Comparison of ENCODE assay signal across 28 cellular contexts in the genomic region with DNA sequence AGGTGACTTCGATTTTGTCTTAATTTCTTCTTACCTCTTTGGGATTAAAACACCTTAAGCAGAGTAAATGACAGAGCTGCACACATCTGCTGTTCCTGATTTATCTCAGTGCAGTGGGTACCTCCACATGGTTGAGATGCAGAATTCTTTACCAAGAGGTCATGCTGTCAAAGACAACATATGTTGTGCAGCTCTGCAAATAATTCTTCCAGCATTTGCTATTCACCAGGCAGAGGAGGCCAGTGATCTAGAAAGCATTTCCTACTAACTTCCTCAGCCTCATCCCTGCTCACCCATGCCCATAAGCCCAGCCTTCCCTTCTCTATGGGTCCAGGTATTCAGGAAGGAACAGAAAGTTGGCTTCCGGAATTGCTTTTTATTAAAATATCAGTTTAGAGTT.
"Had no signal": no experiment of that assay in that cellular context is flagged by ENCODE, and none has a peak within 500 bp of the region (broad histone marks: within the 10 kb centered on the region; RNA-seq: fewer than 3 reads in every experiment).

No MANE protein-coding gene starts in this region.

- H3K36me3 ChIP-seq: ascending aorta, breast epithelium, cardiac muscle cell, gastrocnemius medialis, heart left ventricle had no signal

- H3K27ac Mint-ChIP-seq: activated CD4-positive, alpha-beta memory T cell treated with anti-CD3 and anti-CD28 coated beads, Interleukin-2, amount 10 ng/mL, durations not matched to agents 7 days and 5 days; activated CD4-positive, alpha-beta T cell treated with anti-CD3 and anti-CD28 coated beads, Interleukin-2, amount 10 ng/mL, durations not matched to agents 7 days and 5 days; activated naive CD4-positive, alpha-beta T cell treated with anti-CD3 and anti-CD28 coated beads, Interleukin-2, amount 10 ng/mL, durations not matched to agents 7 days and 5 days; activated naive CD4-positive, alpha-beta T cell treated with anti-CD3 and anti-CD28 coated beads, Interleukin-2, amount 50 U/mL, for 72 hours; activated naive CD8-positive, alpha-beta T cell treated with anti-CD3 and anti-CD28 coated beads, Interleukin-2, amount 10 ng/mL, durations not matched to agents 7 days and 5 days; activated T-cell treated with anti-CD3 and anti-CD28 coated beads, Interleukin-2, amount 50 U/mL, for 72 hours; dendritic cell treated with granulocyte-macrophage colony-stimulating factor and Interleukin-4, amounts not matched to agents 40 ng/mL and 50 ng/mL, for 4 days; endodermal cell had no signal

- H3K4me1 ChIP-seq: breast epithelium, foreskin keratinocyte had no signal

- H3K9me3 Mint-ChIP-seq: activated CD4-positive, alpha-beta memory T cell treated with anti-CD3 and anti-CD28 coated beads, Interleukin-2, amount 10 ng/mL, durations not matched to agents 7 days and 5 days; activated CD4-positive, alpha-beta T cell treated with anti-CD3 and anti-CD28 coated beads, Interleukin-2, amount 10 ng/mL, durations not matched to agents 7 days and 5 days; activated T-cell treated with anti-CD3 and anti-CD28 coated beads, Interleukin-2, amount 50 U/mL, for 72 hours; central memory CD8-positive, alpha-beta T cell had no signal

- ATAC-seq: activated naive CD4-positive, alpha-beta T cell treated with anti-CD3 and anti-CD28 coated beads, Interleukin-2, amount 50 U/mL, for 72 hours; activated T-cell treated with anti-CD3 and anti-CD28 coated beads, Interleukin-2, amount 50 U/mL, for 72 hours; esophagus mucosa; foreskin keratinocyte; gastrocnemius medialis; heart left ventricle had no signal

- H3K27me3 ChIP-seq: ascending aorta, breast epithelium, cardiac muscle cell, dorsolateral prefrontal cortex, gastrocnemius medialis, heart left ventricle had no signal

- H3K4me3 ChIP-seq: ascending aorta, breast epithelium, cardiac muscle cell, coronary artery, dorsolateral prefrontal cortex, gastrocnemius medialis, heart left ventricle had no signal

- DNase-seq: activated CD4-positive, alpha-beta memory T cell treated with anti-CD3 and anti-CD28 coated beads, Interleukin-2, amount 10 ng/mL, durations not matched to agents 7 days and 5 days; activated CD4-positive, alpha-beta T cell treated with anti-CD3 and anti-CD28 coated beads for 1 hour; activated CD4-positive, alpha-beta T cell treated with anti-CD3 and anti-CD28 coated beads for 4 hours; activated CD4-positive, alpha-beta T cell treated with anti-CD3 and anti-CD28 coated beads, Interleukin-2, amount 10 ng/mL, durations not matched to agents 7 days and 5 days; activated CD4-positive, alpha-beta T cell treated with anti-CD3 and anti-CD28 coated beads, Interleukin-2, amount 50 U/mL, for 4 hours; activated gamma-delta T cell; activated naive CD4-positive, alpha-beta T cell; activated naive CD4-positive, alpha-beta T cell treated with anti-CD3 and anti-CD28 coated beads, Interleukin-2, amount 10 ng/mL, durations not matched to agents 7 days and 5 days; activated naive CD8-positive, alpha-beta T cell treated with anti-CD3 and anti-CD28 coated beads, Interleukin-2, amount 10 ng/mL, durations not matched to agents 7 days and 5 days; activated T-cell treated with anti-CD3 and anti-CD28 coated beads, Interleukin-2, amount 50 U/mL, for 1 hour; activated T-cell treated with anti-CD3 and anti-CD28 coated beads, Interleukin-2, amount 50 U/mL, for 72 hours; dorsolateral prefrontal cortex; effector memory CD4-positive, alpha-beta T cell; endodermal cell; foreskin keratinocyte; gastrocnemius medialis; glutamatergic neuron; heart left ventricle; T-helper 2 cell had no signal

- H3K4me1 Mint-ChIP-seq: activated CD4-positive, alpha-beta memory T cell treated with anti-CD3 and anti-CD28 coated beads, Interleukin-2, amount 10 ng/mL, durations not matched to agents 7 days and 5 days; activated CD4-positive, alpha-beta T cell treated with anti-CD3 and anti-CD28 coated beads, Interleukin-2, amount 10 ng/mL, durations not matched to agents 7 days and 5 days; activated naive CD4-positive, alpha-beta T cell treated with anti-CD3 and anti-CD28 coated beads, Interleukin-2, amount 10 ng/mL, durations not matched to agents 7 days and 5 days; activated naive CD8-positive, alpha-beta T cell treated with anti-CD3 and anti-CD28 coated beads, Interleukin-2, amount 10 ng/mL, durations not matched to agents 7 days and 5 days; central memory CD8-positive, alpha-beta T cell; endodermal cell had no signal

- H3K27me3 Mint-ChIP-seq: activated CD4-positive, alpha-beta memory T cell treated with anti-CD3 and anti-CD28 coated beads, Interleukin-2, amount 10 ng/mL, durations not matched to agents 7 days and 5 days; activated CD4-positive, alpha-beta T cell treated with anti-CD3 and anti-CD28 coated beads, Interleukin-2, amount 10 ng/mL, durations not matched to agents 7 days and 5 days; activated naive CD8-positive, alpha-beta T cell treated with anti-CD3 and anti-CD28 coated beads, Interleukin-2, amount 10 ng/mL, durations not matched to agents 7 days and 5 days; brain; dendritic cell treated with granulocyte-macrophage colony-stimulating factor and Interleukin-4, amounts not matched to agents 40 ng/mL and 50 ng/mL, for 4 days had no signal

- H3K36me3 Mint-ChIP-seq: activated naive CD4-positive, alpha-beta T cell treated with anti-CD3 and anti-CD28 coated beads, Interleukin-2, amount 10 ng/mL, durations not matched to agents 7 days and 5 days; activated naive CD4-positive, alpha-beta T cell treated with anti-CD3 and anti-CD28 coated beads, Interleukin-2, amount 50 U/mL, for 72 hours; activated naive CD8-positive, alpha-beta T cell treated with anti-CD3 and anti-CD28 coated beads, Interleukin-2, amount 10 ng/mL, durations not matched to agents 7 days and 5 days had no signal

- H3K4me3 Mint-ChIP-seq: activated CD4-positive, alpha-beta memory T cell treated with anti-CD3 and anti-CD28 coated beads, Interleukin-2, amount 10 ng/mL, durations not matched to agents 7 days and 5 days; activated CD4-positive, alpha-beta T cell treated with anti-CD3 and anti-CD28 coated beads, Interleukin-2, amount 10 ng/mL, durations not matched to agents 7 days and 5 days; activated naive CD4-positive, alpha-beta T cell treated with anti-CD3 and anti-CD28 coated beads, Interleukin-2, amount 10 ng/mL, durations not matched to agents 7 days and 5 days; activated naive CD8-positive, alpha-beta T cell treated with anti-CD3 and anti-CD28 coated beads, Interleukin-2, amount 10 ng/mL, durations not matched to agents 7 days and 5 days; activated T-cell treated with anti-CD3 and anti-CD28 coated beads, Interleukin-2, amount 50 U/mL, for 72 hours; brain; central memory CD8-positive, alpha-beta T cell; dendritic cell treated with granulocyte-macrophage colony-stimulating factor and Interleukin-4, amounts not matched to agents 40 ng/mL and 50 ng/mL, for 4 days; endodermal cell had no signal

- H3K27ac ChIP-seq: ascending aorta, cardiac muscle cell, coronary artery, foreskin keratinocyte, gastrocnemius medialis had no signal

- H3K9me3 ChIP-seq: ascending aorta, gastrocnemius medialis had no signal
